ENCODE assay signal across 8 cellular contexts in the genomic region with DNA sequence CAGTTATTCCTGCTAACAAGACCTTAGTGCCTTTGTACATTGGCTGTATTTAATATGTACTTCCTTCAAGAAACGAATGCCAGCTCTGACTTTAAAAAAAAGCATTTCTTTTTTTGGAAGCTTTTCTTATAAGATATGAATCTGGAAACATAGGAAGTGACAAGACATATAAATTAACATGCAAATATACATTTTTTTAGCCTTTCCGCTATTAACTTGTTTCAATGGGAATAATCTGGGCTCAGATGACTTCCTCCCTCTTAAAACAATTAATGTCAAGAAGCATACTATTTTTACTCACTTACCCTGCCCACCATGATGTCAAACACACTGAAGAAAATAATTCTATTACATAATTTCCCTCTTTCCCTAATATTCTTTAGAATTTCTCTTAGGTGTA. TPM values are rescaled to one million over a fixed set of nuclear protein-coding genes. Genes with fewer than 3 reads are reported as not detected.
DNase-seq lines count a peak whose midpoint lies in the region; ATAC-seq lines count a peak whose summit lies in the region.

No MANE protein-coding gene starts in this region.

- H3K27me3 ChIP-seq in iPS-15b (ENCODE audit: control insufficient read depth, insufficient read depth, low read length) (peaks cover 26% of the 10 kb centered on the region), subcutaneous abdominal adipose tissue (ENCODE audit: control insufficient read depth in 5 of 5, insufficient read depth in 4 of 5, low read length in 5 of 5) (no peaks in the 10 kb centered on the region)

- H3K4me1 ChIP-seq in iPS-15b (ENCODE audit: control insufficient read depth, insufficient read depth, low read length) (peaks cover 9% of the 10 kb centered on the region), subcutaneous abdominal adipose tissue (ENCODE audit: control insufficient read depth in 5 of 5, insufficient read depth in 5 of 5, low read length in 5 of 5) (peaks cover 3 to 26% (median 24%) of the 10 kb centered on the region in 5 donors)

- no peaks in the 10 kb centered on the region for H3K27me3 Mint-ChIP-seq in activated CD8-positive, alpha-beta memory T cell treated with anti-CD3 and anti-CD28 coated beads, Interleukin-2, amount 10 ng/mL, durations not matched to agents 7 days and 5 days
- H3K27me3 Mint-ChIP-seq in activated CD4-positive, alpha-beta memory T cell treated with anti-CD3 and anti-CD28 coated beads for 36 hours: no peaks in the 10 kb centered on the region

- no peaks in the 10 kb centered on the region for H3K9me3 Mint-ChIP-seq in activated CD8-positive, alpha-beta memory T cell treated with anti-CD3 and anti-CD28 coated beads, Interleukin-2, amount 10 ng/mL, durations not matched to agents 7 days and 5 days (ENCODE audit: low read depth)
- H3K9me3 Mint-ChIP-seq in activated CD4-positive, alpha-beta memory T cell treated with anti-CD3 and anti-CD28 coated beads for 36 hours: no peaks in the 10 kb centered on the region

- H3K4me1 Mint-ChIP-seq in activated CD8-positive, alpha-beta memory T cell treated with anti-CD3 and anti-CD28 coated beads, Interleukin-2, amount 10 ng/mL, durations not matched to agents 7 days and 5 days: peaks cover 65% of the 10 kb centered on the region
- H3K4me1 Mint-ChIP-seq in activated CD4-positive, alpha-beta memory T cell treated with anti-CD3 and anti-CD28 coated beads for 36 hours (ENCODE audit: low read depth): peaks cover 72% of the 10 kb centered on the region

- POLR2A ChIA-PET in activated CD4-positive, alpha-beta memory T cell treated with anti-CD3 and anti-CD28 coated beads for 36 hours (lab: Charles Lee): no interaction called here

- peak overlapping the region; percentile 90 for H3K4me3 Mint-ChIP-seq in activated CD8-positive, alpha-beta memory T cell treated with anti-CD3 and anti-CD28 coated beads, Interleukin-2, amount 10 ng/mL, durations not matched to agents 7 days and 5 days
- H3K4me3 Mint-ChIP-seq in activated CD4-positive, alpha-beta memory T cell treated with anti-CD3 and anti-CD28 coated beads for 36 hours: peak overlapping the region; percentile 92

- H3K36me3 Mint-ChIP-seq in activated CD8-positive, alpha-beta memory T cell treated with anti-CD3 and anti-CD28 coated beads, Interleukin-2, amount 10 ng/mL, durations not matched to agents 7 days and 5 days: peaks cover 24% of the 10 kb centered on the region
- H3K36me3 Mint-ChIP-seq in activated CD4-positive, alpha-beta memory T cell treated with anti-CD3 and anti-CD28 coated beads for 36 hours: peaks cover 13% of the 10 kb centered on the region

- peak overlapping the region; percentile 89 for H3K27ac Mint-ChIP-seq in activated CD8-positive, alpha-beta memory T cell treated with anti-CD3 and anti-CD28 coated beads, Interleukin-2, amount 10 ng/mL, durations not matched to agents 7 days and 5 days
- H3K27ac Mint-ChIP-seq in activated CD4-positive, alpha-beta memory T cell treated with anti-CD3 and anti-CD28 coated beads for 36 hours: peak overlapping the region; percentile 92

- no peaks in the 10 kb centered on the region for H3K9me3 ChIP-seq in iPS-15b (ENCODE audit: control insufficient read depth, insufficient read depth, low read length)
- H3K9me3 ChIP-seq in subcutaneous abdominal adipose tissue (ENCODE audit: control insufficient read depth in 5 of 5, low read length in 5 of 5): no peaks in the 10 kb centered on the region

- CTCF ChIA-PET in activated CD8-positive, alpha-beta memory T cell treated with anti-CD3 and anti-CD28 coated beads, Interleukin-2, amount 10 ng/mL, durations not matched to agents 7 days and 5 days (lab: Charles Lee): no interaction called here
- CTCF ChIA-PET in activated CD4-positive, alpha-beta memory T cell treated with anti-CD3 and anti-CD28 coated beads for 36 hours (lab: Charles Lee): interaction anchor here (1.2 kb wide), 1 partner anchor 11 kb away, joined by 4 read pairs; no protein-coding TSS in a partner anchor

- ATAC-seq in activated CD8-positive, alpha-beta memory T cell treated with anti-CD3 and anti-CD28 coated beads, Interleukin-2, amount 10 ng/mL, durations not matched to agents 7 days and 5 days: no peak
- ATAC-seq in GM21786 (IDR thresholded peaks at IDR 0.05; ENCODE audit: unreplicated experiment) (no peak), HG03457 (IDR thresholded peaks at IDR 0.05; ENCODE audit: unreplicated experiment) (no peak)

- peak overlapping the region; percentile 85 for H3K27ac ChIP-seq in subcutaneous abdominal adipose tissue (ENCODE audit: low read depth, low read length)

- H3K4me3 ChIP-seq in iPS-15b (ENCODE audit: low read depth, low read length) (peak overlapping the region; percentile 55), subcutaneous abdominal adipose tissue (ENCODE audit: low read depth in 1 of 5, low read length in 5 of 5) (peak overlapping the region in 3 of 5 donors; percentile 74 to 82 (median 76))

- intact Hi-C loops in activated CD4-positive, alpha-beta memory T cell treated with anti-CD3 and anti-CD28 coated beads for 36 hours (cut with micrococcal nuclease): no loop called here

- H3K36me3 ChIP-seq in iPS-15b (ENCODE audit: control insufficient read depth, insufficient read depth, low read length) (no peaks in the 10 kb centered on the region), subcutaneous abdominal adipose tissue (ENCODE audit: control insufficient read depth in 5 of 5, insufficient read depth in 5 of 5, low read length in 5 of 5) (no peaks in the 10 kb centered on the region)

- DNase-seq in activated CD8-positive, alpha-beta memory T cell treated with anti-CD3 and anti-CD28 coated beads, Interleukin-2, amount 10 ng/mL, durations not matched to agents 7 days and 5 days: no peak
- DNase-seq in activated CD8-positive, alpha-beta memory T cell treated with anti-CD3 and anti-CD28 coated beads for 24 hours: no peak
- DNase-seq in activated CD4-positive, alpha-beta memory T cell treated with anti-CD3 and anti-CD28 coated beads for 36 hours: no peak
- DNase-seq in HUDEP-2 (lab: John Stamatoyannopoulos, UW; ENCODE audit: unreplicated experiment in 76 of 76): no peak

- H3K9ac ChIP-seq in iPS-15b (ENCODE audit: low read depth, low read length) (no peak overlapping the region), subcutaneous abdominal adipose tissue (ENCODE audit: low read length in 5 of 5) (peak overlapping the region; percentile 81 to 94 (median 93))

RNA-seq across cellular contexts. Expression of a gene that starts 1.4 kb away (rescaled TPM):
- 10 to 100 TPM; 29.5 to 30.3 TPM for total RNA-seq in activated CD8-positive, alpha-beta memory T cell treated with anti-CD3 and anti-CD28 coated beads, Interleukin-2, amount 10 ng/mL, durations not matched to agents 7 days and 5 days
- 10 to 100 TPM; 12.5 to 15.6 TPM for total RNA-seq in activated CD4-positive, alpha-beta memory T cell treated with anti-CD3 and anti-CD28 coated beads for 36 hours
